Comparison of ENCODE assay signal across 8 cellular contexts in genomic region chr17:64792793-64793575, GRCh38.
A peak's percentile ranks its signal among the peaks of the same experiment; 100 is the strongest.
DNase-seq lines count a peak whose midpoint lies in the region; ATAC-seq and TF ChIP-seq lines count a peak whose summit lies in the region.
"Not testable (repeated sequence)": the region's sequence is repeated elsewhere in the genome, so short reads cannot be mapped to it uniquely, and the experiment has no call there.

No MANE protein-coding gene starts in this region.

- H3K4me1 ChIP-seq in colonic mucosa, stomach: not testable (repeated sequence)
- peaks cover 0 to 17% (median 7%) of the 10 kb centered on the region in 9 donors for H3K4me1 ChIP-seq in heart right ventricle

- DNase-seq in Caki2 (ENCODE audit: low read depth) = peak; percentile 57
- peak; percentile 93 for DNase-seq in HT1080 (ENCODE audit: low read depth)
- DNase-seq in SW480 (ENCODE audit: low spot score) = peak; percentile 65
- DNase-seq in colonic mucosa = peak; percentile 51
- DNase-seq in heart right ventricle = peak in 1 of 2 donors; percentile 49
- not testable (repeated sequence) for DNase-seq in naive thymus-derived CD8-positive, alpha-beta T cell
- peak; percentile 39 for DNase-seq in stomach

- WGBS in heart right ventricle, 2 donors = 63 to 71% methylated on average over 12 of the region's 12 CpGs
- 64 to 70% (median 69%) methylated on average over 10 to 12 of the region's 12 CpGs for WGBS in stomach, 5 donors

- TF ChIP-seq POLR2A in stomach (IDR thresholded peaks at IDR 0.05) = not testable (repeated sequence)

- not testable (repeated sequence) for H3K9me3 Mint-ChIP-seq in activated T-helper 17 cell treated with anti-CD3 and anti-CD28 coated beads, Interleukin-2, amount 50 U/mL, for 72 hours; naive thymus-derived CD8-positive, alpha-beta T cell

- H3K9me3 ChIP-seq in colonic mucosa, heart right ventricle, stomach: not testable (repeated sequence)

- peak overlapping the region; percentile 84 for H3K27ac Mint-ChIP-seq in activated T-helper 17 cell treated with anti-CD3 and anti-CD28 coated beads, Interleukin-2, amount 50 U/mL, for 72 hours
- peak overlapping the region in 7 of 10 donors; percentile 39 to 68 (median 55) for H3K27ac Mint-ChIP-seq in naive thymus-derived CD8-positive, alpha-beta T cell

- ATAC-seq in activated T-helper 17 cell treated with anti-CD3 and anti-CD28 coated beads, Interleukin-2, amount 50 U/mL, for 72 hours (replicated peaks) = peak; percentile 100
- peak in 7 of 8 donors; percentile 79 to 90 (median 86) for ATAC-seq in heart right ventricle
- peak; percentile 49 to 55 for ATAC-seq in naive thymus-derived CD8-positive, alpha-beta T cell

- POLR2A ChIA-PET in naive thymus-derived CD8-positive, alpha-beta T cell (lab: Charles Lee) = not testable (repeated sequence)

- not testable (repeated sequence) for H3K27me3 Mint-ChIP-seq in activated T-helper 17 cell treated with anti-CD3 and anti-CD28 coated beads, Interleukin-2, amount 50 U/mL, for 72 hours; naive thymus-derived CD8-positive, alpha-beta T cell

- not testable (repeated sequence) for H3K9ac ChIP-seq in colonic mucosa (ENCODE audit: low read depth in 2 of 2, low read length in 2 of 2)

- H3K4me3 ChIP-seq in colonic mucosa, heart right ventricle, stomach: not testable (repeated sequence)

- H3K4me1 Mint-ChIP-seq in activated T-helper 17 cell treated with anti-CD3 and anti-CD28 coated beads, Interleukin-2, amount 50 U/mL, for 72 hours = peaks cover 12% of the 10 kb centered on the region
- peaks cover 5 to 21% (median 14%) of the 10 kb centered on the region in 4 donors for H3K4me1 Mint-ChIP-seq in naive thymus-derived CD8-positive, alpha-beta T cell

- peaks cover 32% of the 10 kb centered on the region for H3K36me3 Mint-ChIP-seq in activated T-helper 17 cell treated with anti-CD3 and anti-CD28 coated beads, Interleukin-2, amount 50 U/mL, for 72 hours (ENCODE audit: low read depth)
- peaks cover 0 to 30% (median 6%) of the 10 kb centered on the region in 3 donors for H3K36me3 Mint-ChIP-seq in naive thymus-derived CD8-positive, alpha-beta T cell

- H3K4me3 Mint-ChIP-seq in activated T-helper 17 cell treated with anti-CD3 and anti-CD28 coated beads, Interleukin-2, amount 50 U/mL, for 72 hours = peak overlapping the region; percentile 75
- peak overlapping the region in 1 of 10 donors; percentile 10 for H3K4me3 Mint-ChIP-seq in naive thymus-derived CD8-positive, alpha-beta T cell

- TF ChIP-seq EP300 in stomach (IDR thresholded peaks at IDR 0.05) = not testable (repeated sequence)

- not testable (repeated sequence) for H3K36me3 ChIP-seq in colonic mucosa
- H3K36me3 ChIP-seq in heart right ventricle (peaks cover 0 to 53% (median 0%) of the 10 kb centered on the region in 9 donors), stomach (peaks cover 7 to 71% (median 54%) of the 10 kb centered on the region in 4 donors)

- in situ Hi-C loops in Caki2 (cut with HindIII; ENCODE audit: low pct_unique_long_range_greater_than_20kb, low sequenced_read_pairs) = not testable (repeated sequence)

- intact Hi-C loops in colonic mucosa (cut with DNase I); heart right ventricle (cut with DNase I); stomach (cut with DNase I; ENCODE audit: low total_unique reads): not testable (repeated sequence)

- H3K27ac ChIP-seq in colonic mucosa (peak overlapping the region; percentile 32), heart right ventricle (peak overlapping the region in 7 of 10 donors; percentile 20 to 67 (median 48)), stomach (peak overlapping the region in 2 of 5 donors; percentile 10 to 48)

- TF ChIP-seq CTCF in colonic mucosa (IDR thresholded peaks at IDR 0.05); heart right ventricle (IDR thresholded peaks at IDR 0.05); stomach (IDR thresholded peaks at IDR 0.05): not testable (repeated sequence)

- not testable (repeated sequence) for H3K27me3 ChIP-seq in colonic mucosa, heart right ventricle, stomach
